In genomic region chr7:159296093-159296681, GRCh38 we compare ENCODE assay signal across 8 cellular contexts.
"Had no signal": no experiment of that assay in that cellular context is flagged by ENCODE, and none has a peak within 500 bp of the region (broad histone marks: within the 10 kb centered on the region; RNA-seq: fewer than 3 reads in every experiment).

No MANE protein-coding gene starts in this region.

- H3K9me3 ChIP-seq: HAP-1 had no signal

- H3K4me1 ChIP-seq: HAP-1 had no signal

- H2AFZ ChIP-seq: GM23248 had no signal

- H3K9ac ChIP-seq: GM23248 had no signal

- DNase-seq: GM23248, GOT3, H7, HFFc6 had no signal

- H3K27ac ChIP-seq: GM23248, HL-60 had no signal

- ATAC-seq: HCT116, HepG2 had no signal

- H3K36me3 ChIP-seq: HAP-1 had no signal

- H3K4me3 ChIP-seq: GM23248, HAP-1 had no signal

- FAIRE-seq: HepG2 had no signal
